Comparison of ENCODE assay signal across 20 cellular contexts in genomic region chr7:133804127-133804526, GRCh38.
"Had no signal": no experiment of that assay in that cellular context is flagged by ENCODE, and none has a peak within 500 bp of the region (broad histone marks: within the 10 kb centered on the region; RNA-seq: fewer than 3 reads in every experiment).

No MANE protein-coding gene starts in this region.

- H3K36me3 Mint-ChIP-seq: naive B cell had no signal

- H3K4me1 Mint-ChIP-seq: central memory CD8-positive, alpha-beta T cell; naive B cell had no signal

- H3K4me3 ChIP-seq: coronary artery, esophagus squamous epithelium, left lung, pancreas, sigmoid colon, thoracic aorta, upper lobe of right lung had no signal

- H3K27me3 Mint-ChIP-seq: central memory CD8-positive, alpha-beta T cell; naive B cell had no signal

- H3K4me3 Mint-ChIP-seq: activated CD8-positive, alpha-beta T cell treated with anti-CD3 and anti-CD28 coated beads, Interleukin-2, amount 10 ng/mL, durations not matched to agents 7 days and 5 days; central memory CD8-positive, alpha-beta T cell; naive B cell had no signal

- H3K27ac Mint-ChIP-seq: activated CD8-positive, alpha-beta T cell treated with anti-CD3 and anti-CD28 coated beads, Interleukin-2, amount 10 ng/mL, durations not matched to agents 7 days and 5 days; naive B cell had no signal

- ATAC-seq: activated CD8-positive, alpha-beta T cell treated with anti-CD3 and anti-CD28 coated beads, Interleukin-2, amount 10 ng/mL, durations not matched to agents 7 days and 5 days; left lung; pancreas; upper lobe of right lung had no signal

- H3K9me3 Mint-ChIP-seq: central memory CD8-positive, alpha-beta T cell; naive B cell had no signal

- DNase-seq: activated CD8-positive, alpha-beta memory T cell treated with anti-CD3 and anti-CD28 coated beads, Interleukin-2, amount 50 U/mL, for 4 hours; activated CD8-positive, alpha-beta T cell treated with anti-CD3 and anti-CD28 coated beads, Interleukin-2, amount 10 ng/mL, durations not matched to agents 7 days and 5 days; activated naive CD4-positive, alpha-beta T cell treated with Interleukin-2 at 50 U/mL for 16 hours; anterior cingulate cortex; brain microvascular endothelial cell; esophagus squamous epithelium; hypothalamus; kidney; left lung; mammary epithelial cell; naive B cell; pancreas; sigmoid colon; stimulated activated CD4-positive, alpha-beta T cell treated with anti-CD3 and anti-CD28 coated beads, Interleukin-12 subunit alpha, Interleukin-12 subunit beta, amount 100 ng/mL, for 4 hours; stimulated activated CD4-positive, alpha-beta T cell treated with anti-CD3 and anti-CD28 coated beads, Interleukin-2, amount 100 ng/mL, for 24 hours; upper lobe of right lung; WERI-Rb-1 had no signal
